1 cellular context compared by ENCODE assay signal in genomic region chr17:75109407-75110236, GRCh38.
TF ChIP-seq lines count a peak whose summit lies in the region.

Gene ARMC7 (plus strand): TSS chr17:75109969. CDS start chr17:75110289, 320 bp downstream.

TF ChIP-seq in HepG2, 621 proteins besides CTCF, POLR2A, EP300 and RAD21 (continued from another document and continues in another):
- TF ChIP-seq IRX3 (CRISPR knock-in tag; IDR thresholded peaks at IDR 0.05; ENCODE audit: borderline replicate concordance, low read depth): peak; percentile 82; the same call in 1 of the 2 replicates
- TF ChIP-seq ZNF329 (CRISPR knock-in tag; IDR thresholded peaks at IDR 0.05; ENCODE audit: low read depth): no peak
- TF ChIP-seq, protein P1, sequence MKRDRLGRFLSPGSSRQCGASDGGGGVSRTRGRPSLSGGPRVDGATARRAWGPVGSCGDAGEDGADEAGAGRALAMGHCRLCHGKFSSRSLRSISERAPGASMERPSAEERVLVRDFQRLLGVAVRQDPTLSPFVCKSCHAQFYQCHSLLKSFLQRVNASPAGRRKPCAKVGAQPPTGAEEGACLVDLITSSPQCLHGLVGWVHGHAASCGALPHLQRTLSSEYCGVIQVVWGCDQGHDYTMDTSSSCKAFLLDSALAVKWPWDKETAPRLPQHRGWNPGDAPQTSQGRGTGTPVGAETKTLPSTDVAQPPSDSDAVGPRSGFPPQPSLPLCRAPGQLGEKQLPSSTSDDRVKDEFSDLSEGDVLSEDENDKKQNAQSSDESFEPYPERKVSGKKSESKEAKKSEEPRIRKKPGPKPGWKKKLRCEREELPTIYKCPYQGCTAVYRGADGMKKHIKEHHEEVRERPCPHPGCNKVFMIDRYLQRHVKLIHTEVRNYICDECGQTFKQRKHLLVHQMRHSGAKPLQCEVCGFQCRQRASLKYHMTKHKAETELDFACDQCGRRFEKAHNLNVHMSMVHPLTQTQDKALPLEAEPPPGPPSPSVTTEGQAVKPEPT (CRISPR knock-in tag; IDR thresholded peaks at IDR 0.05; ENCODE audit: low read depth): no peak
- no peak; the same call in 1 of the 2 replicates for TF ChIP-seq MIXL1 (CRISPR knock-in tag; IDR thresholded peaks at IDR 0.05)
- TF ChIP-seq DMTF1 (CRISPR knock-in tag; IDR thresholded peaks at IDR 0.05): no peak
- TF ChIP-seq THRA (CRISPR knock-in tag; IDR thresholded peaks at IDR 0.05; ENCODE audit: borderline replicate concordance): peak; percentile 33; the same call in 1 of the 2 replicates
- no peak for TF ChIP-seq JARID2 (CRISPR knock-in tag; IDR thresholded peaks at IDR 0.05; ENCODE audit: insufficient replicate concordance)
- TF ChIP-seq HIVEP1 (CRISPR knock-in tag; IDR thresholded peaks at IDR 0.05): peak; percentile 55; the same call in 1 of the 2 replicates
- TF ChIP-seq, protein P2, sequence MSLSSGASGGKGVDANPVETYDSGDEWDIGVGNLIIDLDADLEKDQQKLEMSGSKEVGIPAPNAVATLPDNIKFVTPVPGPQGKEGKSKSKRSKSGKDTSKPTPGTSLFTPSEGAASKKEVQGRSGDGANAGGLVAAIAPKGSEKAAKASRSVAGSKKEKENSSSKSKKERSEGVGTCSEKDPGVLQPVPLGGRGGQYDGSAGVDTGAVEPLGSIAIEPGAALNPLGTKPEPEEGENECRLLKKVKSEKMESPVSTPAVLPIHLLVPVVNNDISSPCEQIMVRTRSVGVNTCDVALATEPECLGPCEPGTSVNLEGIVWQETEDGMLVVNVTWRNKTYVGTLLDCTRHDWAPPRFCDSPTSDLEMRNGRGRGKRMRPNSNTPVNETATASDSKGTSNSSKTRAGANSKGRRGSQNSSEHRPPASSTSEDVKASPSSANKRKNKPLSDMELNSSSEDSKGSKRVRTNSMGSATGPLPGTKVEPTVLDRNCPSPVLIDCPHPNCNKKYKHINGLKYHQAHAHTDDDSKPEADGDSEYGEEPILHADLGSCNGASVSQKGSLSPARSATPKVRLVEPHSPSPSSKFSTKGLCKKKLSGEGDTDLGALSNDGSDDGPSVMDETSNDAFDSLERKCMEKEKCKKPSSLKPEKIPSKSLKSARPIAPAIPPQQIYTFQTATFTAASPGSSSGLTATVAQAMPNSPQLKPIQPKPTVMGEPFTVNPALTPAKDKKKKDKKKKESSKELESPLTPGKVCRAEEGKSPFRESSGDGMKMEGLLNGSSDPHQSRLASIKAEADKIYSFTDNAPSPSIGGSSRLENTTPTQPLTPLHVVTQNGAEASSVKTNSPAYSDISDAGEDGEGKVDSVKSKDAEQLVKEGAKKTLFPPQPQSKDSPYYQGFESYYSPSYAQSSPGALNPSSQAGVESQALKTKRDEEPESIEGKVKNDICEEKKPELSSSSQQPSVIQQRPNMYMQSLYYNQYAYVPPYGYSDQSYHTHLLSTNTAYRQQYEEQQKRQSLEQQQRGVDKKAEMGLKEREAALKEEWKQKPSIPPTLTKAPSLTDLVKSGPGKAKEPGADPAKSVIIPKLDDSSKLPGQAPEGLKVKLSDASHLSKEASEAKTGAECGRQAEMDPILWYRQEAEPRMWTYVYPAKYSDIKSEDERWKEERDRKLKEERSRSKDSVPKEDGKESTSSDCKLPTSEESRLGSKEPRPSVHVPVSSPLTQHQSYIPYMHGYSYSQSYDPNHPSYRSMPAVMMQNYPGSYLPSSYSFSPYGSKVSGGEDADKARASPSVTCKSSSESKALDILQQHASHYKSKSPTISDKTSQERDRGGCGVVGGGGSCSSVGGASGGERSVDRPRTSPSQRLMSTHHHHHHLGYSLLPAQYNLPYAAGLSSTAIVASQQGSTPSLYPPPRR (CRISPR knock-in tag; IDR thresholded peaks at IDR 0.05; ENCODE audit: borderline replicate concordance): no peak; the same call in 1 of the 2 replicates
- TF ChIP-seq HMG20A (CRISPR knock-in tag; IDR thresholded peaks at IDR 0.05; ENCODE audit: borderline replicate concordance): no peak; the same call in 1 of the 2 replicates
- TF ChIP-seq, protein P3, sequence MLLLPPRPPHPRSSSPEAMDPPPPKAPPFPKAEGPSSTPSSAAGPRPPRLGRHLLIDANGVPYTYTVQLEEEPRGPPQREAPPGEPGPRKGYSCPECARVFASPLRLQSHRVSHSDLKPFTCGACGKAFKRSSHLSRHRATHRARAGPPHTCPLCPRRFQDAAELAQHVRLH (CRISPR knock-in tag; IDR thresholded peaks at IDR 0.05; ENCODE audit: borderline replicate concordance, low read depth): peak; percentile 57; the same call in 1 of the 2 replicates
- 0 out of 2 replicates have a peak, but pooled peaks have one; percentile 11 for TF ChIP-seq ZNF839 (CRISPR knock-in tag; IDR thresholded peaks at IDR 0.05; ENCODE audit: borderline replicate concordance)
- peak; percentile 76; the same call in 1 of the 2 replicates for TF ChIP-seq ZNF431 (CRISPR knock-in tag; IDR thresholded peaks at IDR 0.05; ENCODE audit: borderline replicate concordance, low read depth)
- no peak for TF ChIP-seq KDM6A (CRISPR knock-in tag; IDR thresholded peaks at IDR 0.05; ENCODE audit: low read depth)
- TF ChIP-seq, protein P4, sequence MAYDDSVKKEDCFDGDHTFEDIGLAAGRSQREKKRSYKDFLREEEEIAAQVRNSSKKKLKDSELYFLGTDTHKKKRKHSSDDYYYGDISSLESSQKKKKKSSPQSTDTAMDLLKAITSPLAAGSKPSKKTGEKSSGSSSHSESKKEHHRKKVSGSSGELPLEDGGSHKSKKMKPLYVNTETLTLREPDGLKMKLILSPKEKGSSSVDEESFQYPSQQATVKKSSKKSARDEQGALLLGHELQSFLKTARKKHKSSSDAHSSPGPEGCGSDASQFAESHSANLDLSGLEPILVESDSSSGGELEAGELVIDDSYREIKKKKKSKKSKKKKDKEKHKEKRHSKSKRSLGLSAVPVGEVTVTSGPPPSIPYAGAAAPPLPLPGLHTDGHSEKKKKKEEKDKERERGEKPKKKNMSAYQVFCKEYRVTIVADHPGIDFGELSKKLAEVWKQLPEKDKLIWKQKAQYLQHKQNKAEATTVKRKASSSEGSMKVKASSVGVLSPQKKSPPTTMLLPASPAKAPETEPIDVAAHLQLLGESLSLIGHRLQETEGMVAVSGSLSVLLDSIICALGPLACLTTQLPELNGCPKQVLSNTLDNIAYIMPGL (CRISPR knock-in tag; IDR thresholded peaks at IDR 0.05; ENCODE audit: borderline replicate concordance in 1 of 2, low read depth in 1 of 2): peak; percentile 63 to 66; a peak in 3 of 4 replicates
- no peak for TF ChIP-seq MATR3 (CRISPR knock-in tag; IDR thresholded peaks at IDR 0.05)
- TF ChIP-seq HOXA7 (CRISPR knock-in tag; IDR thresholded peaks at IDR 0.05): no peak
- 0 out of 2 replicates have a peak, but pooled peaks have one; percentile 49 for TF ChIP-seq ZNF432 (CRISPR knock-in tag; IDR thresholded peaks at IDR 0.05; ENCODE audit: borderline replicate concordance)
- TF ChIP-seq, protein P5, sequence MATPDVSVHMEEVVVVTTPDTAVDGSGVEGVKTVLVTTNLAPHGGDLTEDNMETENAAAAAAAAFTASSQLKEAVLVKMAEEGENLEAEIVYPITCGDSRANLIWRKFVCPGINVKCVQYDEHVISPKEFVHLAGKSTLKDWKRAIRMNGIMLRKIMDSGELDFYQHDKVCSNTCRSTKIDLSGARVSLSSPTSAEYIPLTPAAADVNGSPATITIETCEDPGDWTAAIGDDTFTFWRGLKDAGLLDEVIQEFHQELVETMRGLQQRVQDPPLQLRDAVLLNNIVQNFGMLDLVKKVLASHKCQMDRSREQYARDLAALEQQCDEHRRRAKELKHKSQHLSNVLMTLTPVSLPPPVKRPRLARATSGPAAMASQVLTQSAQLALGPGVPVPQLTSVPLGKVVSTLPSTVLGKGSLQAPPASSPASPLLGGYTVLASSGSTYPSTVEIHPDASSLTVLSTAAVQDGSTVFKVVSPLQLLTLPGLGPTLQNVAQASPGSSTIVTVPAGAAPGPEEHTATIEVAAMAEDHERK (CRISPR knock-in tag; IDR thresholded peaks at IDR 0.05; ENCODE audit: low read depth): no peak
- TF ChIP-seq ZMYM3 (CRISPR knock-in tag; IDR thresholded peaks at IDR 0.05): peak; percentile 24; the same call in 1 of the 2 replicates
- no peak; the same call in 1 of the 2 replicates for TF ChIP-seq DMAP1 (CRISPR knock-in tag; IDR thresholded peaks at IDR 0.05)
- TF ChIP-seq ZNF816 (CRISPR knock-in tag; IDR thresholded peaks at IDR 0.05; ENCODE audit: borderline replicate concordance): peak; percentile 67; the same call in 1 of the 2 replicates
- peak; percentile 80; the same call in 1 of the 2 replicates for TF ChIP-seq ETV5 (CRISPR knock-in tag; IDR thresholded peaks at IDR 0.05; ENCODE audit: borderline replicate concordance)
- TF ChIP-seq ZNF691 (CRISPR knock-in tag; IDR thresholded peaks at IDR 0.05; ENCODE audit: borderline replicate concordance, low read depth): no peak
- peak; percentile 43 for TF ChIP-seq ASH2L (IDR thresholded peaks at IDR 0.05; ENCODE audit: insufficient read length, low read depth, low read length)
- TF ChIP-seq PATZ1 (CRISPR knock-in tag; IDR thresholded peaks at IDR 0.05): peak; percentile 66
- TF ChIP-seq RBM39 (IDR thresholded peaks at IDR 0.05; ENCODE audit: low read depth, low read length, poor library complexity, severe bottlenecking): no peak
- TF ChIP-seq ZNF550 (CRISPR knock-in tag; IDR thresholded peaks at IDR 0.05; ENCODE audit: borderline replicate concordance): peak; percentile 0; the same call in 1 of the 2 replicates
- TF ChIP-seq GRHL1 (CRISPR knock-in tag; conservative IDR thresholded peaks at IDR 0.05): no peak
- 0 out of 2 replicates have a peak, but pooled peaks have one; percentile 21 for TF ChIP-seq ZNF34 (CRISPR knock-in tag; IDR thresholded peaks at IDR 0.05; ENCODE audit: borderline replicate concordance)
- TF ChIP-seq SP5 (CRISPR knock-in tag; IDR thresholded peaks at IDR 0.05; ENCODE audit: borderline replicate concordance, low read depth): peak; percentile 47; the same call in 1 of the 2 replicates
- peak; percentile 98 for TF ChIP-seq ZNF563 (CRISPR knock-in tag; IDR thresholded peaks at IDR 0.05)
- no peak for TF ChIP-seq ESRRA (CRISPR knock-in tag; IDR thresholded peaks at IDR 0.05; ENCODE audit: low read depth)
- peak; percentile 67; the same call in 1 of the 2 replicates for TF ChIP-seq ZNF124 (CRISPR knock-in tag; IDR thresholded peaks at IDR 0.05)
